In the genomic region with DNA sequence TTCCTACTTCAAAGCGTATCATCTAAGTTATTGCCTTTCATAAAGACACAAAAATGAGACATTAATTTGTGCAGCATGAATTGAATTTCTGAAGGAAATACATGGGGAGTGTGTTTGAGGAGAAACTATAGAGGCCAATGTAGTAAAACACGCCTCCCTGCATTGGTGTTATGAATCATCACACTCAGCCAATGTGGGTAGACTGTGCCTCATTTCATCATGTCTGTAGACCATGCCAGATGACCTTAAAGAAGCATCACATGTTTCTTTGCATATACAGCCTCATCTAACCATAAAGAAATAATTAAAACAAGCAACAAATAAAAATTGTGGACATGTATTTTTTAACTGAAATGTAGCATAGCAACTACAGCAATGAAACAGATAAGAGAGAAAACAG, we compare ENCODE assay signal across 21 cellular contexts.
"Had no signal": no experiment of that assay in that cellular context is flagged by ENCODE, and none has a peak within 500 bp of the region (broad histone marks: within the 10 kb centered on the region; RNA-seq: fewer than 3 reads in every experiment).

No MANE protein-coding gene starts in this region.

- ATAC-seq: effector memory CD8-positive, alpha-beta T cell; gastroesophageal sphincter; left cardiac atrium; sciatic nerve; stimulated activated naive B cell treated with anti-CD40 and anti-IgM and Interleukin-4, amounts not matched to agents 10 μg/mL and 1 μg/mL and 100 μg/mL, for 72 hours had no signal

- H3K9me3 ChIP-seq: colonic mucosa, esophagus squamous epithelium, gastroesophageal sphincter, testis had no signal

- H3K36me3 ChIP-seq: colonic mucosa, esophagus squamous epithelium, gastroesophageal sphincter, WERI-Rb-1 had no signal

- H3K27me3 ChIP-seq: colonic mucosa, dorsolateral prefrontal cortex, esophagus squamous epithelium, gastroesophageal sphincter, testis had no signal

- DNase-seq: activated CD4-positive, alpha-beta T cell treated with anti-CD3 and anti-CD28 coated beads for 1 hour; activated CD4-positive, alpha-beta T cell treated with anti-CD3 and anti-CD28 coated beads, Interleukin-2, amount 50 U/mL, for 1 hour; activated gamma-delta T cell treated with Interleukin-2 at 50 U/mL for 16 hours; activated T-cell treated with anti-CD3 and anti-CD28 coated beads, Interleukin-2, amount 50 U/mL, for 1 hour; aorta; colonic mucosa; dorsolateral prefrontal cortex; effector memory CD8-positive, alpha-beta T cell; esophagus squamous epithelium; head of caudate nucleus; left cardiac atrium; nucleus accumbens; small intestine; stimulated activated CD8-positive, alpha-beta memory T cell treated with anti-CD3 and anti-CD28 coated beads, Interleukin-4, amount 100 ng/mL, for 48 hours; stimulated activated naive B cell treated with anti-CD40 and anti-IgM and Interleukin-4, amounts not matched to agents 10 μg/mL and 1 μg/mL and 100 μg/mL, for 72 hours; T-helper 1 cell; testis; trophoblast cell; WERI-Rb-1 had no signal

- H3K27ac ChIP-seq: colonic mucosa, dorsolateral prefrontal cortex, testis, WERI-Rb-1 had no signal

- H3K4me1 ChIP-seq: colonic mucosa, testis had no signal

- H3K4me3 ChIP-seq: colonic mucosa, dorsolateral prefrontal cortex, esophagus squamous epithelium, gastroesophageal sphincter, testis had no signal
